Comparison of ENCODE assay signal across 18 cellular contexts in genomic region chr16:67116388-67117311, GRCh38. TPM values are rescaled to one million over a fixed set of nuclear protein-coding genes. Genes with fewer than 3 reads are reported as not detected.
DNase-seq lines count a peak whose midpoint lies in the region; ATAC-seq, FAIRE-seq and TF ChIP-seq lines count a peak whose summit lies in the region.
"Had no signal": no experiment of that assay in that cellular context is flagged by ENCODE, and none has a peak within 500 bp of the region (broad histone marks: within the 10 kb centered on the region; RNA-seq: fewer than 3 reads in every experiment).

No MANE protein-coding gene starts in this region.

- H2AK5ac ChIP-seq in trophoblast cell (ENCODE audit: low read length) = no peak overlapping the region

- H4K91ac ChIP-seq in trophoblast cell (ENCODE audit: low read depth, low read length) = no peak overlapping the region

- no peak overlapping the region for H4K12ac ChIP-seq in trophoblast cell (ENCODE audit: low read depth, low read length)

- intact Hi-C loops in endothelial cell of umbilical vein (cut with micrococcal nuclease) = no loop called here
- intact Hi-C loops in body of pancreas (cut with DNase I) = no loop called here

- H3K23ac ChIP-seq in trophoblast cell (ENCODE audit: low read length) = no peak overlapping the region

- DNase-seq in GF-D8 (lab: John Stamatoyannopoulos, UW) = peak; percentile 42
- peak; percentile 60 for DNase-seq in MV-4-11 (lab: John Stamatoyannopoulos, UW)
- DNase-seq in endothelial cell of umbilical vein (ENCODE audit: low read depth, low spot score) = peak; percentile 26
- no peak for DNase-seq in trophoblast cell
- DNase-seq in stimulated activated naive CD4-positive, alpha-beta T cell treated with Interleukin-2 at 50 U/mL for 16 hours (lab: John Stamatoyannopoulos, UW) = no peak
- no peak for DNase-seq in body of pancreas
- DNase-seq: activated naive CD8-positive, alpha-beta T cell treated with anti-CD3 and anti-CD28 coated beads, Interleukin-2, amount 50 U/mL, for 24 hours; colonic mucosa; NCI-H1417; NCI-H69; retina; SHP77; stimulated activated CD4-positive, alpha-beta T cell treated with anti-CD3 and anti-CD28 coated beads, Interleukin-4, amount 100 ng/mL, for 24 hours; stomach had no signal

- H3K27me3 ChIP-seq in endothelial cell of umbilical vein (ENCODE audit: control insufficient read depth in 2 of 2, insufficient read depth in 2 of 2, low read length in 2 of 2) (no peaks in the 10 kb centered on the region), trophoblast cell (ENCODE audit: insufficient read depth, low read length) (no peaks in the 10 kb centered on the region), body of pancreas (no peaks in the 10 kb centered on the region)
- H3K27me3 ChIP-seq: colonic mucosa, stomach had no signal

- TF ChIP-seq CTCF in endothelial cell of umbilical vein (IDR thresholded peaks at IDR 0.05; ENCODE audit: extremely low read depth in 1 of 2, insufficient read depth in 1 of 2, low read depth in 1 of 2, low read length in 2 of 2) = no peak
- no peak for TF ChIP-seq CTCF in body of pancreas (IDR thresholded peaks at IDR 0.05)

- no CpG with 5 or more reads among the region's 13 CpGs for WGBS in trophoblast cell (ENCODE audit: extremely low coverage, insufficient coverage, insufficient read length)
- WGBS in body of pancreas, 2 donors = 69 to 80% methylated on average over 12 to 13 of the region's 13 CpGs

- peak; percentile 49 for FAIRE-seq in endothelial cell of umbilical vein (lab: Jason Lieb, UNC)
- FAIRE-seq: H1 had no signal

- no peak overlapping the region for H3K14ac ChIP-seq in trophoblast cell (ENCODE audit: low read length)

- no peak overlapping the region for H2BK5ac ChIP-seq in trophoblast cell (ENCODE audit: low read depth, low read length, poor library complexity)

- ATAC-seq in body of pancreas (no peak), HG02973 (IDR thresholded peaks at IDR 0.05; ENCODE audit: unreplicated experiment) (no peak), GM21528 (IDR thresholded peaks at IDR 0.05; ENCODE audit: low FRiP score, unreplicated experiment) (no peak)
- ATAC-seq: activated naive CD8-positive, alpha-beta T cell treated with anti-CD3 and anti-CD28 coated beads, Interleukin-2, amount 50 U/mL, for 24 hours had no signal

- no TSS peak for BruUV-seq in endothelial cell of umbilical vein (replicated peaks; lab: Mats Ljungman, UMichigan)

- H3K4me1 ChIP-seq in endothelial cell of umbilical vein (ENCODE audit: control insufficient read depth, extremely low read depth, insufficient read depth, low read length) (no peaks in the 10 kb centered on the region), trophoblast cell (ENCODE audit: control insufficient read depth in 1 of 2, insufficient read depth in 2 of 2, low read length in 2 of 2) (peaks cover 0 to 7% of the 10 kb centered on the region in 2 experiments), body of pancreas (peaks cover 5% of the 10 kb centered on the region)

- no peaks in the 10 kb centered on the region for H3K9me1 ChIP-seq in endothelial cell of umbilical vein (replicated peaks; ENCODE audit: control insufficient read depth, extremely low read depth, insufficient read depth, low read length)

- no peak overlapping the region for H3K18ac ChIP-seq in trophoblast cell (ENCODE audit: low read length)

- H3K36me3 ChIP-seq in endothelial cell of umbilical vein (ENCODE audit: control insufficient read depth in 2 of 2, extremely low read depth in 1 of 2, insufficient read depth in 2 of 2, low read length in 2 of 2) = no peaks in the 10 kb centered on the region
- peaks cover 2 to 5% of the 10 kb centered on the region in 2 experiments for H3K36me3 ChIP-seq in trophoblast cell (ENCODE audit: control insufficient read depth in 1 of 2, insufficient read depth in 2 of 2, low read length in 2 of 2)
- H3K36me3 ChIP-seq in body of pancreas (replicated peaks in 1 of 2; ENCODE audit: insufficient read depth in 1 of 2, low read depth in 2 of 2) = no peaks in the 10 kb centered on the region
- H3K36me3 ChIP-seq: colonic mucosa had no signal

- H3K27ac ChIP-seq in endothelial cell of umbilical vein (ENCODE audit: insufficient read depth, low read depth, low read length) (no peak overlapping the region), trophoblast cell (ENCODE audit: low read depth, low read length) (no peak overlapping the region), body of pancreas (no peak overlapping the region)
- H3K27ac ChIP-seq: colonic mucosa, VCaP had no signal

- H3K4me2 ChIP-seq in endothelial cell of umbilical vein (ENCODE audit: insufficient read depth, low read length) = no peak overlapping the region
- H3K4me2 ChIP-seq in trophoblast cell (ENCODE audit: low read length) = no peak overlapping the region

- H4K20me1 ChIP-seq in endothelial cell of umbilical vein (replicated peaks; ENCODE audit: control insufficient read depth, extremely low read depth, insufficient read depth, low read length) = no peaks in the 10 kb centered on the region

- no peak for TF ChIP-seq POLR2A in endothelial cell of umbilical vein (IDR thresholded peaks at IDR 0.05; ENCODE audit: low read depth, low read length)
- no peak for TF ChIP-seq POLR2A in body of pancreas (IDR thresholded peaks at IDR 0.05)

- POLR2A ChIA-PET in endothelial cell of umbilical vein (lab: Charles Lee) = interaction anchor here (0.6 kb wide), 1 partner anchor 11 kb away, joined by 5 read pairs; no protein-coding TSS in a partner anchor

- H3K9me3 ChIP-seq in endothelial cell of umbilical vein (replicated peaks; ENCODE audit: control insufficient read depth, insufficient read depth, low read length) = no peaks in the 10 kb centered on the region
- H3K9me3 ChIP-seq in trophoblast cell (ENCODE audit: insufficient read depth, low read depth, low read length) = no peaks in the 10 kb centered on the region
- no peaks in the 10 kb centered on the region for H3K9me3 ChIP-seq in body of pancreas
- H3K9me3 ChIP-seq: colonic mucosa, stomach had no signal

- peak overlapping the region; percentile 32 for H3K4ac ChIP-seq in trophoblast cell (ENCODE audit: low read depth, low read length)

- H3K4me3 ChIP-seq in endothelial cell of umbilical vein (replicated peaks in 1 of 3; ENCODE audit: insufficient read depth in 1 of 3, low read depth in 1 of 3, low read length in 3 of 3) = no peak overlapping the region
- no peak overlapping the region for H3K4me3 ChIP-seq in trophoblast cell (ENCODE audit: low read depth, low read length)
- H3K4me3 ChIP-seq in body of pancreas = no peak overlapping the region
- H3K4me3 ChIP-seq: colonic mucosa, stomach had no signal

- peaks cover 26% of the 10 kb centered on the region for H3K79me2 ChIP-seq in endothelial cell of umbilical vein (ENCODE audit: control insufficient read depth, insufficient read depth, low read length)
- H3K79me2 ChIP-seq in trophoblast cell (ENCODE audit: control insufficient read depth, insufficient read depth, low read length, poor library complexity) = no peaks in the 10 kb centered on the region

- no peak overlapping the region for H4K8ac ChIP-seq in trophoblast cell (ENCODE audit: low read depth, low read length)

- no peak overlapping the region for H2BK12ac ChIP-seq in trophoblast cell (ENCODE audit: low read length)

- no peak overlapping the region for H3K9ac ChIP-seq in endothelial cell of umbilical vein (replicated peaks; ENCODE audit: extremely low read depth, insufficient read depth, low read length)
- no peak overlapping the region for H3K9ac ChIP-seq in trophoblast cell (ENCODE audit: low read length)

- H2BK120ac ChIP-seq in trophoblast cell (ENCODE audit: insufficient read depth, low read length, poor library complexity) = no peak overlapping the region

- H2AFZ ChIP-seq in endothelial cell of umbilical vein (ENCODE audit: low read depth, low read length) (no peak overlapping the region), trophoblast cell (ENCODE audit: insufficient read depth, low read length, poor library complexity) (no peak overlapping the region)

- dilution Hi-C loops in endothelial cell of umbilical vein (cut with MboI; ENCODE audit: extremely low pct_ligation_motif_present, low sequenced_read_pairs) = no loop called here

- CTCF ChIA-PET in endothelial cell of umbilical vein (lab: Charles Lee) = interaction anchor here (0.7 to 4.1 kb wide), 10 partner anchors 11 to 227 kb away, joined by 3 to 20 read pairs (median 4); no protein-coding TSS in a partner anchor

- H3K79me1 ChIP-seq in trophoblast cell (ENCODE audit: low read length) = no peaks in the 10 kb centered on the region

RNA-seq across cellular contexts. Expression of gene PHAF1, which starts 6.9 kb away (rescaled TPM):
- total RNA-seq in endothelial cell of umbilical vein (16.1 and 18.5 TPM in 2 replicates), body of pancreas (10 to 100 TPM in 1 of 2 donors, 1 to 10 TPM in 1; 7.8 to 18.5 TPM)
- polyA plus RNA-seq in endothelial cell of umbilical vein = 21.1 and 21.9 TPM in 2 replicates
- 17.7 and 18.2 TPM in 2 replicates for polyA plus RNA-seq in endothelial cell of umbilical vein (2011; cell fraction: cytosol; rRNA removed)
- 39.8 and 41.6 TPM in 2 replicates for polyA plus RNA-seq in endothelial cell of umbilical vein (2011; cell fraction: nucleus; rRNA removed)
- polyA plus RNA-seq in endothelial cell of umbilical vein (2012) = 13.1 and 17.8 TPM in 2 replicates
- polyA minus RNA-seq in endothelial cell of umbilical vein = 28.1 and 36.1 TPM in 2 replicates
- 21.3 TPM for polyA minus RNA-seq in endothelial cell of umbilical vein (2011; cell fraction: cytosol; rRNA and poly(A)+ RNA removed)
- polyA minus RNA-seq in endothelial cell of umbilical vein (2011; cell fraction: nucleus; rRNA and poly(A)+ RNA removed) = 18.6 and 30.4 TPM in 2 replicates
- 13.2 and 13.6 TPM in 2 replicates for polyA plus RNA-seq in trophoblast cell (2013)

RNA-seq across cellular contexts. Expression of gene B3GNT9, which starts 34.1 kb away (rescaled TPM):
- total RNA-seq in endothelial cell of umbilical vein (1.6 and 4.0 TPM in 2 replicates), body of pancreas (1 to 10 TPM; 8.3 to 9.9 TPM)
- polyA plus RNA-seq in endothelial cell of umbilical vein = 6.4 and 6.8 TPM in 2 replicates
- 3.6 and 3.9 TPM in 2 replicates for polyA plus RNA-seq in endothelial cell of umbilical vein (2011; cell fraction: cytosol; rRNA removed)
- 3.1 and 3.2 TPM in 2 replicates for polyA plus RNA-seq in endothelial cell of umbilical vein (2011; cell fraction: nucleus; rRNA removed)
- polyA plus RNA-seq in endothelial cell of umbilical vein (2012) = 1.8 and 3.2 TPM in 2 replicates
- polyA minus RNA-seq in endothelial cell of umbilical vein = 6.5 and 7.6 TPM in 2 replicates
- polyA minus RNA-seq in endothelial cell of umbilical vein (2011; cell fraction: cytosol; rRNA and poly(A)+ RNA removed) = 7.0 TPM
- polyA minus RNA-seq in endothelial cell of umbilical vein (2011; cell fraction: nucleus; rRNA and poly(A)+ RNA removed) = 1.4 and 2.5 TPM in 2 replicates
- polyA plus RNA-seq in trophoblast cell (2013) = 5.6 TPM in 2 replicates

RNA-seq across cellular contexts. Expression of gene TRADD, which starts 43.1 kb away (rescaled TPM):
- total RNA-seq in endothelial cell of umbilical vein = 15.2 and 17.4 TPM in 2 replicates
- 22.6 and 23.3 TPM in 2 replicates for polyA plus RNA-seq in endothelial cell of umbilical vein
- polyA plus RNA-seq in endothelial cell of umbilical vein (2011; cell fraction: cytosol; rRNA removed) = 11.2 and 16.3 TPM in 2 replicates
- polyA plus RNA-seq in endothelial cell of umbilical vein (2011; cell fraction: nucleus; rRNA removed) = 16.4 and 19.0 TPM in 2 replicates
- polyA plus RNA-seq in endothelial cell of umbilical vein (2012) = 12.3 and 21.4 TPM in 2 replicates
- polyA minus RNA-seq in endothelial cell of umbilical vein = 5.5 and 5.9 TPM in 2 replicates
- polyA minus RNA-seq in endothelial cell of umbilical vein (2011; cell fraction: cytosol; rRNA and poly(A)+ RNA removed) = 3.2 TPM
- polyA minus RNA-seq in endothelial cell of umbilical vein (2011; cell fraction: nucleus; rRNA and poly(A)+ RNA removed) = 3.7 and 4.8 TPM in 2 replicates
- polyA plus RNA-seq in trophoblast cell (2013) = 4.8 and 5.4 TPM in 2 replicates
- total RNA-seq in body of pancreas = 10 to 100 TPM; 25.7 to 25.9 TPM

RNA-seq across cellular contexts. Expression of gene FBXL8, which starts 43.1 kb away (rescaled TPM):
- 5.4 and 7.0 TPM in 2 replicates for total RNA-seq in endothelial cell of umbilical vein
- 7.4 and 12.8 TPM in 2 replicates for polyA plus RNA-seq in endothelial cell of umbilical vein
- 2.3 and 3.7 TPM in 2 replicates for polyA plus RNA-seq in endothelial cell of umbilical vein (2011; cell fraction: cytosol; rRNA removed)
- 23.9 and 29.6 TPM in 2 replicates for polyA plus RNA-seq in endothelial cell of umbilical vein (2011; cell fraction: nucleus; rRNA removed)
- polyA plus RNA-seq in endothelial cell of umbilical vein (2012) = 2.9 and 4.3 TPM in 2 replicates
- 2.4 and 3.6 TPM in 2 replicates for polyA minus RNA-seq in endothelial cell of umbilical vein
- polyA minus RNA-seq in endothelial cell of umbilical vein (2011; cell fraction: cytosol; rRNA and poly(A)+ RNA removed) = 4.7 TPM
- 2.4 and 10.0 TPM in 2 replicates for polyA minus RNA-seq in endothelial cell of umbilical vein (2011; cell fraction: nucleus; rRNA and poly(A)+ RNA removed)
- 3.0 and 3.5 TPM in 2 replicates for polyA plus RNA-seq in trophoblast cell (2013)
- total RNA-seq in body of pancreas = 100 to 1,000 TPM in 1 of 2 donors, 10 to 100 TPM in 1; 73.9 to 104 TPM
- total RNA-seq: H1 had no signal

RNA-seq across cellular contexts. Expression of gene HSF4, which starts 47.9 kb away (rescaled TPM):
- total RNA-seq in endothelial cell of umbilical vein = 4.7 and 5.5 TPM in 2 replicates
- 4.8 and 7.9 TPM in 2 replicates for polyA plus RNA-seq in endothelial cell of umbilical vein
- polyA plus RNA-seq in endothelial cell of umbilical vein (2011; cell fraction: cytosol; rRNA removed) = 0.41 and 0.61 TPM in 2 replicates
- 54.5 and 61.7 TPM in 2 replicates for polyA plus RNA-seq in endothelial cell of umbilical vein (2011; cell fraction: nucleus; rRNA removed)
- polyA plus RNA-seq in endothelial cell of umbilical vein (2012) = 2.7 and 9.2 TPM in 2 replicates
- polyA minus RNA-seq in endothelial cell of umbilical vein = 0.49 and 3.3 TPM in 2 replicates
- 2.7 TPM for polyA minus RNA-seq in endothelial cell of umbilical vein (2011; cell fraction: cytosol; rRNA and poly(A)+ RNA removed)
- 3.3 and 13.7 TPM in 2 replicates for polyA minus RNA-seq in endothelial cell of umbilical vein (2011; cell fraction: nucleus; rRNA and poly(A)+ RNA removed)
- polyA plus RNA-seq in trophoblast cell (2013) = 4.6 and 5.1 TPM in 2 replicates
- 100 to 1,000 TPM in 1 of 2 donors, 10 to 100 TPM in 1; 76.8 to 352 TPM for total RNA-seq in body of pancreas
- total RNA-seq: H1 had no signal

Comparison
In these comparisons a context has a peak if more than half of its experiments do, and no peak if none do; other contexts are left out.
1. DNase-seq: peak in GF-D8 (single experiment), MV-4-11 (single experiment) and endothelial cell of umbilical vein (single experiment); none in trophoblast cell (0 of 2), stimulated activated naive CD4-positive, alpha-beta T cell treated with Interleukin-2 at 50 U/mL for 16 hours (single experiment) and body of pancreas (0 of 4).